2 cellular contexts compared by ENCODE assay signal in genomic region chrY:24613891-24614290, GRCh38. TPM values are rescaled to one million over a fixed set of nuclear protein-coding genes. Genes with fewer than 3 reads are reported as not detected.
"Had no signal": no experiment of that assay in that cellular context is flagged by ENCODE, and none has a peak within 500 bp of the region (broad histone marks: within the 10 kb centered on the region; RNA-seq: fewer than 3 reads in every experiment).

No MANE protein-coding gene starts in this region.

RNA-seq across cellular contexts. Expression of gene BPY2B, which starts 3.9 kb away (rescaled TPM):
- total RNA-seq: G401, GM12878 had no signal
